In the genomic region with DNA sequence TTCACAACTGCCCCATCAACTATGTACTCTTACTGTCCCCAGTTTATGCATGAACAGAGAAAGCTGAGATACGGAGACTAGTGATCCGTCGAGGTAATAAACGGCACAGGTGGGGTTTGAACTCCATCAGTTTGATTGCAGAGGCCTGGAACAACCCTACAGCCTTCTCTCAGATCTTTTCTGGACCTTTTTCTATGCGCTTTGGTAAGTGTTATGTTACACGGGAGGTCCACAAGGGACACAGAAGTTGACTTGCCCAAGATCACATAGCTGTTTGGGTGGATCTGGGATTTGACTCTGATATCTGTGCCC, we compare ENCODE assay signal across 9 cellular contexts. TPM values are rescaled to one million over a fixed set of nuclear protein-coding genes. Genes with fewer than 3 reads are reported as not detected.
DNase-seq lines count a peak whose midpoint lies in the region; ATAC-seq and TF ChIP-seq lines count a peak whose summit lies in the region.
"Had no signal": no experiment of that assay in that cellular context is flagged by ENCODE, and none has a peak within 500 bp of the region (broad histone marks: within the 10 kb centered on the region; RNA-seq: fewer than 3 reads in every experiment).

No MANE protein-coding gene starts in this region.

- H3K9me3 ChIP-seq in SK-N-SH (no peaks in the 10 kb centered on the region), iPS-20b (ENCODE audit: insufficient read depth, low read depth, low read length) (no peaks in the 10 kb centered on the region), stomach smooth muscle (ENCODE audit: control insufficient read depth in 2 of 2, low read length in 2 of 2) (no peaks in the 10 kb centered on the region)

- CTCF ChIA-PET in SK-N-SH (lab: Yijun Ruan, JAX) = interaction anchor here (0.6 to 7.7 kb wide), 25 partner anchors 9 to 385 kb away, joined by 3 to 52 read pairs (median 4); a partner anchor contains a TSS

- no peaks in the 10 kb centered on the region for H4K20me1 ChIP-seq in SK-N-SH (ENCODE audit: insufficient read depth)

- POLR2A ChIA-PET in SK-N-SH (lab: Yijun Ruan, JAX) = interaction anchor here (0.7 to 1.5 kb wide), 7 partner anchors 14 to 139 kb away, joined by 3 to 5 read pairs (median 3); a partner anchor contains a TSS

- H3K27me3 ChIP-seq in SK-N-SH (ENCODE audit: insufficient read depth) (no peaks in the 10 kb centered on the region), iPS-20b (ENCODE audit: insufficient read depth, low read length) (no peaks in the 10 kb centered on the region), stomach smooth muscle (ENCODE audit: control insufficient read depth in 1 of 2, insufficient read depth in 2 of 2, low read length in 2 of 2) (no peaks in the 10 kb centered on the region)

- H3K4me3 ChIP-seq in SK-N-SH (ENCODE audit: low read depth in 2 of 2, low read length in 1 of 2) (peak overlapping the region in 1 of 2 experiments; percentile 43; a peak in 2 of 4 replicates), iPS-20b (ENCODE audit: low read length) (peak overlapping the region; percentile 88), stomach smooth muscle (ENCODE audit: low read length in 2 of 2) (peak overlapping the region; percentile 54 to 68)

- no peak for TF ChIP-seq CTCF in SK-N-SH (IDR thresholded peaks at IDR 0.05)

- H2AFZ ChIP-seq in SK-N-SH (ENCODE audit: low read depth) = peak overlapping the region; percentile 96

- intact Hi-C loops in activated T-helper 2 cell treated with anti-CD3 and anti-CD28 coated beads, Interferon-gamma antibody, Interleukin-2, Interleukin-4, amounts not matched to agents 10 μg/mL and 5 μg/mL and 100 μg/mL, durations not matched to agents 14 hours and 24 hours and 36 hours (cut with micrococcal nuclease) = loop anchor here (1.0 to 5.0 kb wide), 8 partner anchors 110 to 1172 kb away; a partner anchor contains a TSS

- H3K4me1 ChIP-seq in SK-N-SH (ENCODE audit: control insufficient read depth in 1 of 2, insufficient read depth in 2 of 2, low read depth in 1 of 2, low read length in 1 of 2) (peaks cover 3 to 16% of the 10 kb centered on the region in 2 experiments; a peak in 1 of 4 replicates), iPS-20b (ENCODE audit: insufficient read depth, low read length) (no peaks in the 10 kb centered on the region), stomach smooth muscle (ENCODE audit: control insufficient read depth, insufficient read depth, low read length) (peaks cover 35% of the 10 kb centered on the region)

- peaks cover 11% of the 10 kb centered on the region for H3K27me3 Mint-ChIP-seq in activated T-helper 2 cell treated with anti-CD3 and anti-CD28 coated beads, Interferon-gamma antibody, Interleukin-2, Interleukin-4, amounts not matched to agents 10 μg/mL and 5 μg/mL and 100 μg/mL, durations not matched to agents 14 hours and 24 hours and 36 hours (ENCODE audit: low read depth)

- H3K4me2 ChIP-seq in SK-N-SH = peak overlapping the region; percentile 70; the same call in 1 of the 2 replicates

- H3K4me3 Mint-ChIP-seq in activated T-helper 2 cell treated with anti-CD3 and anti-CD28 coated beads, Interferon-gamma antibody, Interleukin-2, Interleukin-4, amounts not matched to agents 10 μg/mL and 5 μg/mL and 100 μg/mL, durations not matched to agents 14 hours and 24 hours and 36 hours (ENCODE audit: low read depth) = peak overlapping the region; percentile 65

- H3K27ac ChIP-seq in SK-N-SH (ENCODE audit: low read depth in 2 of 2, low read length in 1 of 2) (peak overlapping the region; percentile 43 to 75; a peak in 3 of 4 replicates), iPS-20b (ENCODE audit: low read length) (no peak overlapping the region), stomach smooth muscle (ENCODE audit: low read length) (peak overlapping the region; percentile 80)
- H3K27ac ChIP-seq: C4-2B had no signal

- H3K36me3 Mint-ChIP-seq in activated T-helper 2 cell treated with anti-CD3 and anti-CD28 coated beads, Interferon-gamma antibody, Interleukin-2, Interleukin-4, amounts not matched to agents 10 μg/mL and 5 μg/mL and 100 μg/mL, durations not matched to agents 14 hours and 24 hours and 36 hours (ENCODE audit: low read depth) = peaks cover 25% of the 10 kb centered on the region

- peak overlapping the region; percentile 42 for H3K27ac Mint-ChIP-seq in activated T-helper 2 cell treated with anti-CD3 and anti-CD28 coated beads, Interferon-gamma antibody, Interleukin-2, Interleukin-4, amounts not matched to agents 10 μg/mL and 5 μg/mL and 100 μg/mL, durations not matched to agents 14 hours and 24 hours and 36 hours

- 82% methylated on average over 6 of the region's 6 CpGs for WGBS in SK-N-SH (ENCODE audit: low lambda C conversion rate)

- no peak for DNase-seq in SK-N-SH
- DNase-seq in activated T-helper 2 cell treated with anti-CD3 and anti-CD28 coated beads, Interferon-gamma antibody, Interleukin-2, Interleukin-4, amounts not matched to agents 10 μg/mL and 5 μg/mL and 100 μg/mL, durations not matched to agents 14 hours and 24 hours and 36 hours (ENCODE audit: low spot score) = no peak
- no peak for DNase-seq in HT-29 (ENCODE audit: low spot score)
- no peak for DNase-seq in NCI-H1105 (lab: John Stamatoyannopoulos, UW)
- DNase-seq in activated effector memory CD4-positive, alpha-beta T cell treated with anti-CD3 and anti-CD28 coated beads, Interleukin-2, amount 50 U/mL, for 16 hours = no peak

- H3K79me2 ChIP-seq in SK-N-SH (ENCODE audit: insufficient read depth) = peaks cover 13% of the 10 kb centered on the region

- no peak for TF ChIP-seq EP300 in SK-N-SH (IDR thresholded peaks at IDR 0.05; ENCODE audit: borderline replicate concordance in 1 of 2, low read depth in 1 of 2, low read length in 1 of 2)

- no peaks in the 10 kb centered on the region for H3K9me3 Mint-ChIP-seq in activated T-helper 2 cell treated with anti-CD3 and anti-CD28 coated beads, Interferon-gamma antibody, Interleukin-2, Interleukin-4, amounts not matched to agents 10 μg/mL and 5 μg/mL and 100 μg/mL, durations not matched to agents 14 hours and 24 hours and 36 hours

- peaks cover 8% of the 10 kb centered on the region for H3F3A ChIP-seq in SK-N-SH (replicated peaks; ENCODE audit: insufficient read depth)

- H3K36me3 ChIP-seq in SK-N-SH (replicated peaks in 1 of 2; ENCODE audit: control insufficient read depth in 1 of 2, insufficient read depth in 2 of 2, low read length in 1 of 2) (peaks cover 19 to 24% of the 10 kb centered on the region in 2 experiments), iPS-20b (ENCODE audit: insufficient read depth, low read depth, low read length) (peaks cover 21% of the 10 kb centered on the region), stomach smooth muscle (ENCODE audit: control insufficient read depth in 2 of 2, insufficient read depth in 2 of 2, low read length in 2 of 2) (peaks cover 14 to 20% of the 10 kb centered on the region in 2 donors)

- TF ChIP-seq RAD21 in SK-N-SH (IDR thresholded peaks at IDR 0.05; ENCODE audit: low read length) = no peak

- peaks cover 7% of the 10 kb centered on the region for H3K4me1 Mint-ChIP-seq in activated T-helper 2 cell treated with anti-CD3 and anti-CD28 coated beads, Interferon-gamma antibody, Interleukin-2, Interleukin-4, amounts not matched to agents 10 μg/mL and 5 μg/mL and 100 μg/mL, durations not matched to agents 14 hours and 24 hours and 36 hours (ENCODE audit: low read depth)

- no peaks in the 10 kb centered on the region for H3K9me2 ChIP-seq in SK-N-SH

- ATAC-seq in SK-N-SH treated with all-trans-retinoic acid at 6 μM for 48 hours = no peak

- H3K9ac ChIP-seq in SK-N-SH = 0 out of 2 replicates have a peak overlapping the region, but pooled peaks have one; percentile 32
- peak overlapping the region; percentile 71 for H3K9ac ChIP-seq in iPS-20b (ENCODE audit: low read depth, low read length)
- peak overlapping the region; percentile 54 to 66 for H3K9ac ChIP-seq in stomach smooth muscle (ENCODE audit: low read length in 2 of 2)

TF ChIP-seq in SK-N-SH treated with all-trans-retinoic acid at 6 μM for 48 hours, 23 proteins besides CTCF, POLR2A, EP300 and RAD21 (continues in another document):
- TF ChIP-seq PPARA (CRISPR knock-in tag; IDR thresholded peaks at IDR 0.05; ENCODE audit: borderline replicate concordance) (no peak), TCF4 (CRISPR knock-in tag; IDR thresholded peaks at IDR 0.05; ENCODE audit: borderline replicate concordance) (no peak), GLIS3 (CRISPR knock-in tag; IDR thresholded peaks at IDR 0.05) (no peak)

RNA-seq across cellular contexts. Expression of a gene that starts 1.1 kb away (rescaled TPM):
- 80.7 and 92.6 TPM in 2 replicates for polyA plus RNA-seq in SK-N-SH (2012; rRNA removed)
- polyA plus RNA-seq in SK-N-SH (2012; cell fraction: cytosol; rRNA removed) = 27.9 and 49.5 TPM in 2 replicates
- 188 and 246 TPM in 2 replicates for polyA plus RNA-seq in SK-N-SH (2012; cell fraction: nucleus; rRNA removed)
- 117 and 120 TPM in 2 replicates for total RNA-seq in activated T-helper 2 cell treated with anti-CD3 and anti-CD28 coated beads, Interferon-gamma antibody, Interleukin-2, Interleukin-4, amounts not matched to agents 10 μg/mL and 5 μg/mL and 100 μg/mL, durations not matched to agents 14 hours and 24 hours and 36 hours
- 155 and 158 TPM in 2 replicates for total RNA-seq in HT-29 (2014; rRNA removed; shearing (Covaris generic))

RNA-seq across cellular contexts. Expression of a gene that starts 29.4 kb away (rescaled TPM):
- polyA plus RNA-seq in SK-N-SH (2012; rRNA removed) = 0.21 and 0.28 TPM in 2 replicates
- 0.18 and 0.20 TPM in 2 replicates for polyA plus RNA-seq in SK-N-SH (2012; cell fraction: cytosol; rRNA removed)
- 0.07 and 0.26 TPM in 2 replicates for polyA plus RNA-seq in SK-N-SH (2012; cell fraction: nucleus; rRNA removed)
- not detected in 2 replicates for total RNA-seq in activated T-helper 2 cell treated with anti-CD3 and anti-CD28 coated beads, Interferon-gamma antibody, Interleukin-2, Interleukin-4, amounts not matched to agents 10 μg/mL and 5 μg/mL and 100 μg/mL, durations not matched to agents 14 hours and 24 hours and 36 hours
- total RNA-seq in HT-29 (2014; rRNA removed; shearing (Covaris generic)) = 0.63 TPM in 1 of 2 replicates, not detected in the other

RNA-seq across cellular contexts. Expression of a gene that starts 45.8 kb away (rescaled TPM):
- polyA plus RNA-seq in SK-N-SH (2012; rRNA removed) = 98.3 and 107 TPM in 2 replicates
- polyA plus RNA-seq in SK-N-SH (2012; cell fraction: cytosol; rRNA removed) = 27.8 and 36.3 TPM in 2 replicates
- 717 and 872 TPM in 2 replicates for polyA plus RNA-seq in SK-N-SH (2012; cell fraction: nucleus; rRNA removed)
- not detected in 2 replicates for total RNA-seq in activated T-helper 2 cell treated with anti-CD3 and anti-CD28 coated beads, Interferon-gamma antibody, Interleukin-2, Interleukin-4, amounts not matched to agents 10 μg/mL and 5 μg/mL and 100 μg/mL, durations not matched to agents 14 hours and 24 hours and 36 hours
- total RNA-seq in HT-29 (2014; rRNA removed; shearing (Covaris generic)) = 6.7 and 8.3 TPM in 2 replicates

RNA-seq across cellular contexts. Expression of a gene that starts 56.3 kb away (rescaled TPM):
- polyA plus RNA-seq in SK-N-SH (2012; rRNA removed) = not detected in 2 replicates
- not detected in 2 replicates for polyA plus RNA-seq in SK-N-SH (2012; cell fraction: cytosol; rRNA removed)
- not detected in 2 replicates for polyA plus RNA-seq in SK-N-SH (2012; cell fraction: nucleus; rRNA removed)
- not detected in 2 replicates for total RNA-seq in activated T-helper 2 cell treated with anti-CD3 and anti-CD28 coated beads, Interferon-gamma antibody, Interleukin-2, Interleukin-4, amounts not matched to agents 10 μg/mL and 5 μg/mL and 100 μg/mL, durations not matched to agents 14 hours and 24 hours and 36 hours
- total RNA-seq in HT-29 (2014; rRNA removed; shearing (Covaris generic)) = not detected in 2 replicates
